ENCODE assay signal across 8 cellular contexts in the genomic region with DNA sequence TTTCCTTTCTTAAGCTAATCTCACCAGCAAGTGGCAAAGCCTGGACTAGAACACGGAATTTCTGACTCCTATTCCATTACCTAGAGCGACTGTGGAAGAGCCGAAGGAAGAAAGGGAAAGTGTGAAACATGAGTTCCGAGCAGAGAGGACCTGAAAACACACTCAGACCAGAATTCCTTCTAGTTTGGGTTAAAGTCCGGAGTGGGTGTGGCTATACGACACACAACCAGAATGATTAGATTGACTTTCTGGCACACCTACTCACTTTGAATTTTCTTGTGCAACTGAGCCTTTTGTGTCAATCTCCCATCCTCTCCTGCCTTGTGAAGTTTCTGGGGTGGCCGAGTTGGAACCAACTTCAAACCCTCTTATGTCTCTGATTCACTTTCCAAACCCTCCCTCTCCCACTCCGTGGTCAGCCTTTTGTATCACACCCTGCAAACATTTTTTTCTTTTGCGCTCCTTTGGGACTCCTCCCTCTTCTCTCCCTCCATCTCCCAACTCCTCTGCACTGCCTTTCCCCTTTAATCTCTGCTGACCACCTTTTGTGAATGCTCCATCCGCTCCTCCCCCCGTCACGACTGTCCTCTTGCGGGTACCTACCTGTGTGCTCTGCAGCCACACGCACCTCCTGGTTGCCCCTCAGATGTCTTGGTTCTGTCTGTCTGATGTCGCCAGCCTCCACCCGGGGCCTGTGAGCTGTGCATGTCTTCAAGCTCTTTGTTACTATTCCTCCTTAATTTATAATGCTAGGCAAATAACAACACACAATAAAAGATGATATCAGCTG.
DNase-seq lines count a peak whose midpoint lies in the region; ATAC-seq and TF ChIP-seq lines count a peak whose summit lies in the region.

No MANE protein-coding gene starts in this region.

- ATAC-seq in SK-N-SH treated with all-trans-retinoic acid at 6 μM for 48 hours (peak; percentile 83), gastroesophageal sphincter (peak; percentile 40), psoas muscle (peak; percentile 18 to 47 (median 28)), GM19463 (IDR thresholded peaks at IDR 0.05; ENCODE audit: unreplicated experiment) (no peak)
- no peak for ATAC-seq in activated naive CD8-positive, alpha-beta T cell treated with anti-CD3 and anti-CD28 coated beads, Interleukin-2, amount 50 U/mL, for 24 hours

- peak overlapping the region; percentile 36 to 80 (median 78) for H3K27ac ChIP-seq in gastroesophageal sphincter
- no peak overlapping the region for H3K27ac ChIP-seq in psoas muscle

- no peak overlapping the region for H3K27ac Mint-ChIP-seq in activated naive CD8-positive, alpha-beta T cell treated with anti-CD3 and anti-CD28 coated beads, Interleukin-2, amount 50 U/mL, for 24 hours

- peak overlapping the region; percentile 33 to 55 for H3K4me3 ChIP-seq in gastroesophageal sphincter
- peak overlapping the region; percentile 54 for H3K4me3 ChIP-seq in psoas muscle

- no peak for TF ChIP-seq EP300 in gastroesophageal sphincter (IDR thresholded peaks at IDR 0.05)

- H3K4me1 ChIP-seq in gastroesophageal sphincter (peaks cover 3 to 73% (median 14%) of the 10 kb centered on the region in 3 donors), psoas muscle (peaks cover 10% of the 10 kb centered on the region)

- H3K4me1 Mint-ChIP-seq in activated naive CD8-positive, alpha-beta T cell treated with anti-CD3 and anti-CD28 coated beads, Interleukin-2, amount 50 U/mL, for 24 hours: no peaks in the 10 kb centered on the region

- intact Hi-C loops in psoas muscle (cut with DNase I): loop anchor here (2.0 to 5.0 kb wide), 4 partner anchors 98 to 546 kb away; no protein-coding TSS in a partner anchor

- TF ChIP-seq POLR2A in gastroesophageal sphincter (IDR thresholded peaks at IDR 0.05): no peak

- H3K9me3 Mint-ChIP-seq in activated naive CD8-positive, alpha-beta T cell treated with anti-CD3 and anti-CD28 coated beads, Interleukin-2, amount 50 U/mL, for 24 hours: no peaks in the 10 kb centered on the region

- DNase-seq in EL (peak; percentile 84), psoas muscle (no peak), NCI-H2107 (lab: John Stamatoyannopoulos, UW) (no peak), activated gamma-delta T cell treated with Interleukin-2 at 50 U/mL for 16 hours (no peak)
- DNase-seq in activated naive CD8-positive, alpha-beta T cell treated with anti-CD3 and anti-CD28 coated beads, Interleukin-2, amount 50 U/mL, for 24 hours: no peak

- H3K4me3 Mint-ChIP-seq in activated naive CD8-positive, alpha-beta T cell treated with anti-CD3 and anti-CD28 coated beads, Interleukin-2, amount 50 U/mL, for 24 hours: no peak overlapping the region

- no peak for TF ChIP-seq CTCF in gastroesophageal sphincter (IDR thresholded peaks at IDR 0.05)
- TF ChIP-seq CTCF in psoas muscle (IDR thresholded peaks at IDR 0.05): no peak

- peaks cover 16% of the 10 kb centered on the region for H3K27me3 Mint-ChIP-seq in activated naive CD8-positive, alpha-beta T cell treated with anti-CD3 and anti-CD28 coated beads, Interleukin-2, amount 50 U/mL, for 24 hours

- 6 to 8% methylated on average over 10 to 16 of the region's 16 CpGs for WGBS in gastroesophageal sphincter (ENCODE audit: low coverage in 1 of 2), 2 donors
- 26 to 51% (median 36%) methylated on average over 16 of the region's 16 CpGs for WGBS in psoas muscle, 3 donors

- H3K36me3 ChIP-seq in gastroesophageal sphincter (no peaks in the 10 kb centered on the region), psoas muscle (ENCODE audit: insufficient read depth in 1 of 2, low read depth in 1 of 2) (no peaks in the 10 kb centered on the region)

- no peaks in the 10 kb centered on the region for H3K9me3 ChIP-seq in gastroesophageal sphincter
- H3K9me3 ChIP-seq in psoas muscle: no peaks in the 10 kb centered on the region

- H3K36me3 Mint-ChIP-seq in activated naive CD8-positive, alpha-beta T cell treated with anti-CD3 and anti-CD28 coated beads, Interleukin-2, amount 50 U/mL, for 24 hours (ENCODE audit: low read depth): no peaks in the 10 kb centered on the region

- H3K27me3 ChIP-seq in gastroesophageal sphincter: no peaks in the 10 kb centered on the region
- no peaks in the 10 kb centered on the region for H3K27me3 ChIP-seq in psoas muscle (ENCODE audit: insufficient read depth in 3 of 3, low read length in 2 of 3)

TF ChIP-seq in SK-N-SH treated with all-trans-retinoic acid at 6 μM for 48 hours, 23 proteins besides CTCF, POLR2A, EP300 and RAD21 (continues in another document):
- TF ChIP-seq, protein P1, sequence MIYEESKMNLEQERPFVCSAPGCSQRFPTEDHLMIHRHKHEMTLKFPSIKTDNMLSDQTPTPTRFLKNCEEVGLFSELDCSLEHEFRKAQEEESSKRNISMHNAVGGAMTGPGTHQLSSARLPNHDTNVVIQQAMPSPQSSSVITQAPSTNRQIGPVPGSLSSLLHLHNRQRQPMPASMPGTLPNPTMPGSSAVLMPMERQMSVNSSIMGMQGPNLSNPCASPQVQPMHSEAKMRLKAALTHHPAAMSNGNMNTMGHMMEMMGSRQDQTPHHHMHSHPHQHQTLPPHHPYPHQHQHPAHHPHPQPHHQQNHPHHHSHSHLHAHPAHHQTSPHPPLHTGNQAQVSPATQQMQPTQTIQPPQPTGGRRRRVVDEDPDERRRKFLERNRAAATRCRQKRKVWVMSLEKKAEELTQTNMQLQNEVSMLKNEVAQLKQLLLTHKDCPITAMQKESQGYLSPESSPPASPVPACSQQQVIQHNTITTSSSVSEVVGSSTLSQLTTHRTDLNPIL (CRISPR knock-in tag; IDR thresholded peaks at IDR 0.05; ENCODE audit: low read depth): no peak
- TF ChIP-seq, protein P2, sequence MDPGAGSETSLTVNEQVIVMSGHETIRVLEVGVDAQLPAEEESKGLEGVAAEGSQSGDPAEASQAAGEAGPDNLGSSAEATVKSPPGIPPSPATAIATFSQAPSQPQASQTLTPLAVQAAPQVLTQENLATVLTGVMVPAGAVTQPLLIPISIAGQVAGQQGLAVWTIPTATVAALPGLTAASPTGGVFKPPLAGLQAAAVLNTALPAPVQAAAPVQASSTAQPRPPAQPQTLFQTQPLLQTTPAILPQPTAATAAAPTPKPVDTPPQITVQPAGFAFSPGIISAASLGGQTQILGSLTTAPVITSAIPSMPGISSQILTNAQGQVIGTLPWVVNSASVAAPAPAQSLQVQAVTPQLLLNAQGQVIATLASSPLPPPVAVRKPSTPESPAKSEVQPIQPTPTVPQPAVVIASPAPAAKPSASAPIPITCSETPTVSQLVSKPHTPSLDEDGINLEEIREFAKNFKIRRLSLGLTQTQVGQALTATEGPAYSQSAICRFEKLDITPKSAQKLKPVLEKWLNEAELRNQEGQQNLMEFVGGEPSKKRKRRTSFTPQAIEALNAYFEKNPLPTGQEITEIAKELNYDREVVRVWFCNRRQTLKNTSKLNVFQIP (CRISPR knock-in tag; IDR thresholded peaks at IDR 0.05; ENCODE audit: borderline replicate concordance, low read depth): no peak
- no peak for TF ChIP-seq ZFP3 (CRISPR knock-in tag; IDR thresholded peaks at IDR 0.05)
- no peak for TF ChIP-seq RARB (CRISPR knock-in tag; IDR thresholded peaks at IDR 0.05)
- TF ChIP-seq, protein P3, sequence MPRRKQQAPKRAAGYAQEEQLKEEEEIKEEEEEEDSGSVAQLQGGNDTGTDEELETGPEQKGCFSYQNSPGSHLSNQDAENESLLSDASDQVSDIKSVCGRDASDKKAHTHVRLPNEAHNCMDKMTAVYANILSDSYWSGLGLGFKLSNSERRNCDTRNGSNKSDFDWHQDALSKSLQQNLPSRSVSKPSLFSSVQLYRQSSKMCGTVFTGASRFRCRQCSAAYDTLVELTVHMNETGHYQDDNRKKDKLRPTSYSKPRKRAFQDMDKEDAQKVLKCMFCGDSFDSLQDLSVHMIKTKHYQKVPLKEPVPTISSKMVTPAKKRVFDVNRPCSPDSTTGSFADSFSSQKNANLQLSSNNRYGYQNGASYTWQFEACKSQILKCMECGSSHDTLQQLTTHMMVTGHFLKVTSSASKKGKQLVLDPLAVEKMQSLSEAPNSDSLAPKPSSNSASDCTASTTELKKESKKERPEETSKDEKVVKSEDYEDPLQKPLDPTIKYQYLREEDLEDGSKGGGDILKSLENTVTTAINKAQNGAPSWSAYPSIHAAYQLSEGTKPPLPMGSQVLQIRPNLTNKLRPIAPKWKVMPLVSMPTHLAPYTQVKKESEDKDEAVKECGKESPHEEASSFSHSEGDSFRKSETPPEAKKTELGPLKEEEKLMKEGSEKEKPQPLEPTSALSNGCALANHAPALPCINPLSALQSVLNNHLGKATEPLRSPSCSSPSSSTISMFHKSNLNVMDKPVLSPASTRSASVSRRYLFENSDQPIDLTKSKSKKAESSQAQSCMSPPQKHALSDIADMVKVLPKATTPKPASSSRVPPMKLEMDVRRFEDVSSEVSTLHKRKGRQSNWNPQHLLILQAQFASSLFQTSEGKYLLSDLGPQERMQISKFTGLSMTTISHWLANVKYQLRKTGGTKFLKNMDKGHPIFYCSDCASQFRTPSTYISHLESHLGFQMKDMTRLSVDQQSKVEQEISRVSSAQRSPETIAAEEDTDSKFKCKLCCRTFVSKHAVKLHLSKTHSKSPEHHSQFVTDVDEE (CRISPR knock-in tag; IDR thresholded peaks at IDR 0.05): no peak
- TF ChIP-seq ZNF8 (CRISPR knock-in tag; IDR thresholded peaks at IDR 0.05): no peak
- TF ChIP-seq, protein P4, sequence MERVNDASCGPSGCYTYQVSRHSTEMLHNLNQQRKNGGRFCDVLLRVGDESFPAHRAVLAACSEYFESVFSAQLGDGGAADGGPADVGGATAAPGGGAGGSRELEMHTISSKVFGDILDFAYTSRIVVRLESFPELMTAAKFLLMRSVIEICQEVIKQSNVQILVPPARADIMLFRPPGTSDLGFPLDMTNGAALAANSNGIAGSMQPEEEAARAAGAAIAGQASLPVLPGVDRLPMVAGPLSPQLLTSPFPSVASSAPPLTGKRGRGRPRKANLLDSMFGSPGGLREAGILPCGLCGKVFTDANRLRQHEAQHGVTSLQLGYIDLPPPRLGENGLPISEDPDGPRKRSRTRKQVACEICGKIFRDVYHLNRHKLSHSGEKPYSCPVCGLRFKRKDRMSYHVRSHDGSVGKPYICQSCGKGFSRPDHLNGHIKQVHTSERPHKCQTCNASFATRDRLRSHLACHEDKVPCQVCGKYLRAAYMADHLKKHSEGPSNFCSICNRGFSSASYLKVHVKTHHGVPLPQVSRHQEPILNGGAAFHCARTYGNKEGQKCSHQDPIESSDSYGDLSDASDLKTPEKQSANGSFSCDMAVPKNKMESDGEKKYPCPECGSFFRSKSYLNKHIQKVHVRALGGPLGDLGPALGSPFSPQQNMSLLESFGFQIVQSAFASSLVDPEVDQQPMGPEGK (CRISPR knock-in tag; IDR thresholded peaks at IDR 0.05; ENCODE audit: borderline replicate concordance): no peak
- TF ChIP-seq ZNF565 (CRISPR knock-in tag; conservative IDR thresholded peaks at IDR 0.05; ENCODE audit: low read depth): no peak
- TF ChIP-seq ISL1 (CRISPR knock-in tag; IDR thresholded peaks at IDR 0.05): no peak
- no peak for TF ChIP-seq ZFP30 (CRISPR knock-in tag; IDR thresholded peaks at IDR 0.05)
- TF ChIP-seq BACH2 (CRISPR knock-in tag; IDR thresholded peaks at IDR 0.05; ENCODE audit: borderline replicate concordance): no peak
- TF ChIP-seq GLIS3 (CRISPR knock-in tag; IDR thresholded peaks at IDR 0.05): no peak

Comparison
In these comparisons a context has a peak if more than half of its experiments do, and no peak if none do; other contexts are left out.
1. ATAC-seq: peak in SK-N-SH treated with all-trans-retinoic acid at 6 μM for 48 hours (single experiment), gastroesophageal sphincter (single experiment) and psoas muscle (4 of 4); none in activated naive CD8-positive, alpha-beta T cell treated with anti-CD3 and anti-CD28 coated beads, Interleukin-2, amount 50 U/mL, for 24 hours (single experiment) and GM19463 (single experiment).